Comparison of ENCODE assay signal across 26 cellular contexts in genomic region chr2:46338674-46339073, GRCh38. TPM values are rescaled to one million over a fixed set of nuclear protein-coding genes. Genes with fewer than 3 reads are reported as not detected.
A peak's percentile ranks its signal among the peaks of the same experiment; 100 is the strongest.
DNase-seq lines count a peak whose midpoint lies in the region; ATAC-seq and TF ChIP-seq lines count a peak whose summit lies in the region.
"Had no signal": no experiment of that assay in that cellular context is flagged by ENCODE, and none has a peak within 500 bp of the region (broad histone marks: within the 10 kb centered on the region; RNA-seq: fewer than 3 reads in every experiment).

No MANE protein-coding gene starts in this region.

- H3K27ac Mint-ChIP-seq in CD8-positive, alpha-beta memory T cell, result no peak overlapping the region
- no peak overlapping the region for H3K27ac Mint-ChIP-seq in T-helper 17 cell
- H3K27ac Mint-ChIP-seq: activated B cell treated with CpG ODN at 0.5 μM for 24 hours; activated naive CD8-positive, alpha-beta T cell treated with anti-CD3 and anti-CD28 coated beads for 36 hours; CD14-positive monocyte had no signal

- peak overlapping the region; percentile 66 to 88 (median 84); a peak in 21 of 22 replicates for H3K4me2 ChIP-seq in BLaER1 treated with 17β-estradiol and CSF1 and Interleukin-3, amounts not matched to agents 10 nM and 100 nM

- H3K9me3 Mint-ChIP-seq in CD8-positive, alpha-beta memory T cell, result no peaks in the 10 kb centered on the region
- H3K9me3 Mint-ChIP-seq: activated B cell treated with CpG ODN at 0.5 μM for 24 hours; activated naive CD8-positive, alpha-beta T cell treated with anti-CD3 and anti-CD28 coated beads for 36 hours; activated T-cell treated with anti-CD3 and anti-CD28 coated beads, Interleukin-2, amount 50 U/mL, for 4 hours; CD14-positive monocyte; naive thymus-derived CD4-positive, alpha-beta T cell had no signal

- intact Hi-C loops in gastrocnemius medialis (cut with DNase I; ENCODE audit: low total_unique reads), result no loop called here

- H3K9me3 ChIP-seq in BLaER1 treated with 17β-estradiol and CSF1 and Interleukin-3, amounts not matched to agents 10 nM and 100 nM (replicated peaks in 1 of 11), result no peaks in the 10 kb centered on the region
- H3K9me3 ChIP-seq in gastrocnemius medialis (no peaks in the 10 kb centered on the region), T-helper 17 cell (ENCODE audit: control insufficient read depth, low read length, poor library complexity, severe bottlenecking) (peaks cover 3% of the 10 kb centered on the region)
- no peaks in the 10 kb centered on the region for H3K9me3 ChIP-seq in CD8-positive, alpha-beta memory T cell (ENCODE audit: low read length)
- H3K9me3 ChIP-seq: lower lobe of right lung, Peyer's patch, SJSA1, tibial nerve had no signal

- CTCF ChIA-PET in CD8-positive, alpha-beta memory T cell (lab: Charles Lee), result no interaction called here

- in situ Hi-C loops in gastrocnemius medialis (cut with MboI; ENCODE audit: low sequenced_read_pairs in 4 of 4), result no loop called here

- no peak overlapping the region for H3K4me3 Mint-ChIP-seq in CD8-positive, alpha-beta memory T cell
- no peak overlapping the region for H3K4me3 Mint-ChIP-seq in T-helper 17 cell
- H3K4me3 Mint-ChIP-seq: activated B cell treated with CpG ODN at 0.5 μM for 24 hours; activated naive CD8-positive, alpha-beta T cell treated with anti-CD3 and anti-CD28 coated beads for 36 hours; activated T-cell treated with anti-CD3 and anti-CD28 coated beads, Interleukin-2, amount 50 U/mL, for 4 hours; CD14-positive monocyte; naive thymus-derived CD4-positive, alpha-beta T cell had no signal

- peaks cover 0 to 4% (median 4%) of the 10 kb centered on the region in 3 donors for H3K4me1 Mint-ChIP-seq in CD8-positive, alpha-beta memory T cell
- H3K4me1 Mint-ChIP-seq in T-helper 17 cell, result peaks cover 17% of the 10 kb centered on the region
- H3K4me1 Mint-ChIP-seq: activated B cell treated with CpG ODN at 0.5 μM for 24 hours, CD14-positive monocyte had no signal

- H3K36me3 ChIP-seq in BLaER1 treated with 17β-estradiol and CSF1 and Interleukin-3, amounts not matched to agents 10 nM and 100 nM, result no peaks in the 10 kb centered on the region
- no peaks in the 10 kb centered on the region for H3K36me3 ChIP-seq in gastrocnemius medialis
- H3K36me3 ChIP-seq in CD8-positive, alpha-beta memory T cell (ENCODE audit: insufficient read depth, low read length), result no peaks in the 10 kb centered on the region
- H3K36me3 ChIP-seq: lower lobe of right lung, Peyer's patch, SJSA1, tibial nerve had no signal

- H3K27ac ChIP-seq in BLaER1 treated with 17β-estradiol and CSF1 and Interleukin-3, amounts not matched to agents 10 nM and 100 nM, result no peak overlapping the region
- H3K27ac ChIP-seq in gastrocnemius medialis, result peak overlapping the region in 3 of 4 donors; percentile 29 to 76 (median 53)
- H3K27ac ChIP-seq in CD8-positive, alpha-beta memory T cell (ENCODE audit: low read depth, low read length), result no peak overlapping the region
- H3K27ac ChIP-seq: SJSA1 had no signal

- peaks cover 0 to 100% (median 0%) of the 10 kb centered on the region in 11 experiments; a peak in 5 of 22 replicates for H4K20me1 ChIP-seq in BLaER1 treated with 17β-estradiol and CSF1 and Interleukin-3, amounts not matched to agents 10 nM and 100 nM

- H3K9ac ChIP-seq in BLaER1 treated with 17β-estradiol and CSF1 and Interleukin-3, amounts not matched to agents 10 nM and 100 nM, result no peak overlapping the region

- peaks cover 0 to 7% of the 10 kb centered on the region in 2 donors for H3K27me3 Mint-ChIP-seq in CD8-positive, alpha-beta memory T cell
- peaks cover 38% of the 10 kb centered on the region for H3K27me3 Mint-ChIP-seq in T-helper 17 cell

- no peak for TF ChIP-seq POLR2A in gastrocnemius medialis (IDR thresholded peaks at IDR 0.05)

- no peak overlapping the region for H3K4me3 ChIP-seq in BLaER1 treated with 17β-estradiol and CSF1 and Interleukin-3, amounts not matched to agents 10 nM and 100 nM
- no peak overlapping the region for H3K4me3 ChIP-seq in gastrocnemius medialis
- no peak overlapping the region for H3K4me3 ChIP-seq in CD8-positive, alpha-beta memory T cell (ENCODE audit: low read length)
- H3K4me3 ChIP-seq: lower lobe of right lung, Peyer's patch, SJSA1, tibial nerve had no signal

- no peaks in the 10 kb centered on the region for H3K36me3 Mint-ChIP-seq in CD8-positive, alpha-beta memory T cell
- no peaks in the 10 kb centered on the region for H3K36me3 Mint-ChIP-seq in T-helper 17 cell (ENCODE audit: low read depth)
- H3K36me3 Mint-ChIP-seq: activated naive CD8-positive, alpha-beta T cell treated with anti-CD3 and anti-CD28 coated beads for 36 hours; CD14-positive monocyte; naive thymus-derived CD4-positive, alpha-beta T cell had no signal

- H3K27me3 ChIP-seq in BLaER1 treated with 17β-estradiol and CSF1 and Interleukin-3, amounts not matched to agents 10 nM and 100 nM, result peaks cover 0 to 5% (median 0%) of the 10 kb centered on the region in 11 experiments; a peak in 1 of 22 replicates
- H3K27me3 ChIP-seq in gastrocnemius medialis, result no peaks in the 10 kb centered on the region
- H3K27me3 ChIP-seq in CD8-positive, alpha-beta memory T cell (ENCODE audit: insufficient read depth, low read length, poor library complexity, severe bottlenecking), result no peaks in the 10 kb centered on the region
- H3K27me3 ChIP-seq: Peyer's patch, SJSA1, tibial nerve had no signal

- no peak for TF ChIP-seq CTCF in gastrocnemius medialis (IDR thresholded peaks at IDR 0.05 in 4 of 5, conservative IDR thresholded peaks at IDR 0.05 in 1 of 5)

- ATAC-seq in left lobe of liver (peak; percentile 28), gastrocnemius medialis (no peak), T-helper 17 cell (no peak)
- ATAC-seq: activated T-cell treated with anti-CD3 and anti-CD28 coated beads, Interleukin-2, amount 50 U/mL, for 4 hours; lower lobe of right lung; naive thymus-derived CD4-positive, alpha-beta T cell had no signal

- DNase-seq in SK-N-DZ (ENCODE audit: low spot score) (peak; percentile 37), left lobe of liver (ENCODE audit: low spot score) (no peak), gastrocnemius medialis (no peak), T-helper 17 cell (no peak), H4 (ENCODE audit: low spot score) (no peak)
- DNase-seq in CD8-positive, alpha-beta memory T cell, result no peak
- no peak for DNase-seq in stimulated activated CD4-positive, alpha-beta T cell treated with anti-CD3 and anti-CD28 coated beads, Interleukin-15, amount 100 ng/mL, for 24 hours
- DNase-seq: activated B cell treated with CpG ODN at 0.5 μM for 24 hours; activated gamma-delta T cell; activated naive CD8-positive, alpha-beta T cell treated with anti-CD3 and anti-CD28 coated beads for 36 hours; activated T-cell treated with anti-CD3 and anti-CD28 coated beads, Interleukin-2, amount 50 U/mL, for 4 hours; anterior cingulate cortex; effector CD8-positive, alpha-beta T cell; islet precursor cell; lower lobe of right lung; MV-4-11; naive thymus-derived CD4-positive, alpha-beta T cell; NCI-H1436; NCI-H748 treated with DMSO at 0.1 percent for 48 hours; Peyer's patch; stimulated activated naive CD4-positive, alpha-beta T cell treated with Interleukin-2 at 50 U/mL for 16 hours; T-helper 1 cell had no signal

- POLR2A ChIA-PET in CD8-positive, alpha-beta memory T cell (lab: Charles Lee), result no interaction called here

- H3K4me1 ChIP-seq in BLaER1 treated with 17β-estradiol and CSF1 and Interleukin-3, amounts not matched to agents 10 nM and 100 nM, result peaks cover 52 to 82% (median 57%) of the 10 kb centered on the region in 10 experiments
- peaks cover 62 to 77% of the 10 kb centered on the region in 2 donors for H3K4me1 ChIP-seq in gastrocnemius medialis
- no peaks in the 10 kb centered on the region for H3K4me1 ChIP-seq in CD8-positive, alpha-beta memory T cell (ENCODE audit: insufficient read depth, low read length)

RNA-seq across cellular contexts. Expression of gene EPAS1, which starts 41.5 kb away (rescaled TPM):
- polyA plus RNA-seq in SK-N-DZ (2014; cell fraction: cytosol; rRNA removed), result 23.8 and 29.3 TPM in 2 replicates
- 22.9 and 56.6 TPM in 2 replicates for polyA plus RNA-seq in SK-N-DZ (2014; cell fraction: nucleus; rRNA removed)
- total RNA-seq in left lobe of liver (127 TPM), gastrocnemius medialis (10 to 100 TPM; 61.5 to 95.1 (median 90.0) TPM), T-helper 17 cell (1 to 10 TPM in 1 of 2 donors, under 1 TPM in 1; 0.97 to 9.1 TPM)
- total RNA-seq in CD8-positive, alpha-beta memory T cell, result 10 to 100 TPM in 1 of 2 experiments, 1 to 10 TPM in 1; 9.0 to 14.5 TPM
- 1.4 TPM for polyA plus RNA-seq in CD8-positive, alpha-beta memory T cell
- total RNA-seq in H4 (2014; rRNA removed; shearing (Covaris generic)), result 30.5 and 31.6 TPM in 2 replicates

Comparison
In these comparisons a context has a peak if more than half of its experiments do, and no peak if none do; other contexts are left out.
1. H3K27ac ChIP-seq: peak in gastrocnemius medialis (3 of 4); none in BLaER1 treated with 17β-estradiol and CSF1 and Interleukin-3, amounts not matched to agents 10 nM and 100 nM (0 of 11) and CD8-positive, alpha-beta memory T cell (single experiment).